In genomic region chr5:77972545-77973252, GRCh38 we compare ENCODE assay signal across 8 cellular contexts.
DNase-seq lines count a peak whose midpoint lies in the region; ATAC-seq and TF ChIP-seq lines count a peak whose summit lies in the region.

No MANE protein-coding gene starts in this region.

- H3K4me1 ChIP-seq in CD8-positive, alpha-beta T cell (ENCODE audit: insufficient read depth, low read length), result peaks cover 18% of the 10 kb centered on the region
- H3K4me1 ChIP-seq in esophagus squamous epithelium (peaks cover 13 to 20% (median 16%) of the 10 kb centered on the region in 3 donors), ovary (ENCODE audit: insufficient read depth) (peaks cover 3% of the 10 kb centered on the region)

- H3K9me3 Mint-ChIP-seq in CD8-positive, alpha-beta T cell, result no peaks in the 10 kb centered on the region

- no peak overlapping the region for H3K27ac ChIP-seq in CD8-positive, alpha-beta T cell (ENCODE audit: low read depth, low read length)
- H3K27ac ChIP-seq in esophagus squamous epithelium (no peak overlapping the region), ovary (no peak overlapping the region)

- no peaks in the 10 kb centered on the region for H3K9me3 ChIP-seq in CD8-positive, alpha-beta T cell (ENCODE audit: low read length)
- H3K9me3 ChIP-seq in T-helper 17 cell (ENCODE audit: control insufficient read depth, low read length, poor library complexity, severe bottlenecking) (no peaks in the 10 kb centered on the region), esophagus squamous epithelium (no peaks in the 10 kb centered on the region), ovary (no peaks in the 10 kb centered on the region)

- no peak overlapping the region for H3K27ac Mint-ChIP-seq in CD8-positive, alpha-beta T cell
- H3K27ac Mint-ChIP-seq in T-helper 17 cell, result no peak overlapping the region

- no peaks in the 10 kb centered on the region for H3K36me3 ChIP-seq in CD8-positive, alpha-beta T cell (ENCODE audit: insufficient read depth, low read length)
- no peaks in the 10 kb centered on the region for H3K36me3 ChIP-seq in esophagus squamous epithelium
- H3K36me3 ChIP-seq in ovary, result no peaks in the 10 kb centered on the region

- 4 to 5% methylated on average over 6 to 10 of the region's 54 CpGs for WGBS in esophagus squamous epithelium, 2 donors
- 2 to 3% (median 2%) methylated on average over 35 to 54 of the region's 54 CpGs for WGBS in ovary, 3 donors

- peak overlapping the region; percentile 43 for H3K4me3 ChIP-seq in CD8-positive, alpha-beta T cell (ENCODE audit: low read depth, low read length)
- H3K4me3 ChIP-seq in esophagus squamous epithelium (peak overlapping the region in 3 of 4 donors; percentile 14 to 58 (median 38)), ovary (peak overlapping the region; percentile 29)

- no peak for TF ChIP-seq CTCF in CD8-positive, alpha-beta T cell (IDR thresholded peaks at IDR 0.05)
- no peak for TF ChIP-seq CTCF in esophagus squamous epithelium (IDR thresholded peaks at IDR 0.05)
- no peak for TF ChIP-seq CTCF in ovary (IDR thresholded peaks at IDR 0.05)

- peaks cover 14% of the 10 kb centered on the region for H3K4me1 Mint-ChIP-seq in CD8-positive, alpha-beta T cell (ENCODE audit: low read depth)
- H3K4me1 Mint-ChIP-seq in T-helper 17 cell, result peaks cover 8% of the 10 kb centered on the region

- peaks cover 69% of the 10 kb centered on the region for H3K27me3 Mint-ChIP-seq in CD8-positive, alpha-beta T cell (ENCODE audit: low read depth)
- H3K27me3 Mint-ChIP-seq in T-helper 17 cell, result peaks cover 72% of the 10 kb centered on the region

- peak overlapping the region; percentile 73 for H3K4me3 Mint-ChIP-seq in CD8-positive, alpha-beta T cell
- H3K4me3 Mint-ChIP-seq in T-helper 17 cell, result peak overlapping the region; percentile 79

- no peak for DNase-seq in CD8-positive, alpha-beta T cell
- DNase-seq in T-helper 17 cell (no peak), esophagus squamous epithelium (lab: John Stamatoyannopoulos, UW) (no peak), ovary (no peak), SHP77 treated with DMSO at 0.1 percent for 48 hours (lab: John Stamatoyannopoulos, UW) (no peak), HK-2 (ENCODE audit: unreplicated experiment) (no peak), cerebellum (ENCODE audit: low spot score) (no peak)

- CTCF ChIA-PET in CD8-positive, alpha-beta T cell (lab: Charles Lee), result no interaction called here

- peaks cover 15% of the 10 kb centered on the region for H3K27me3 ChIP-seq in CD8-positive, alpha-beta T cell (ENCODE audit: insufficient read depth, low read length)
- H3K27me3 ChIP-seq in esophagus squamous epithelium (peaks cover 5 to 97% (median 17%) of the 10 kb centered on the region in 4 donors), ovary (no peaks in the 10 kb centered on the region)

- no peak for ATAC-seq in CD8-positive, alpha-beta T cell
- ATAC-seq in GM21528 (IDR thresholded peaks at IDR 0.05; ENCODE audit: low FRiP score, unreplicated experiment) (peak; percentile 57), T-helper 17 cell (peak; percentile 47)

- TF ChIP-seq EP300 in ovary (IDR thresholded peaks at IDR 0.05), result no peak

- POLR2A ChIA-PET in CD8-positive, alpha-beta T cell (lab: Charles Lee), result no interaction called here

- intact Hi-C loops in CD8-positive, alpha-beta T cell (cut with DNase I, micrococcal nuclease), result no loop called here
- intact Hi-C loops in esophagus squamous epithelium (cut with DNase I), result no loop called here
- intact Hi-C loops in ovary (cut with DNase I), result no loop called here

- TF ChIP-seq POLR2A in esophagus squamous epithelium (IDR thresholded peaks at IDR 0.05) (no peak), ovary (IDR thresholded peaks at IDR 0.05) (no peak)

- H3K36me3 Mint-ChIP-seq in CD8-positive, alpha-beta T cell, result peaks cover 2% of the 10 kb centered on the region
- H3K36me3 Mint-ChIP-seq in T-helper 17 cell (ENCODE audit: low read depth), result peaks cover 5% of the 10 kb centered on the region
